1 cellular context compared by ENCODE assay signal in the genomic region with DNA sequence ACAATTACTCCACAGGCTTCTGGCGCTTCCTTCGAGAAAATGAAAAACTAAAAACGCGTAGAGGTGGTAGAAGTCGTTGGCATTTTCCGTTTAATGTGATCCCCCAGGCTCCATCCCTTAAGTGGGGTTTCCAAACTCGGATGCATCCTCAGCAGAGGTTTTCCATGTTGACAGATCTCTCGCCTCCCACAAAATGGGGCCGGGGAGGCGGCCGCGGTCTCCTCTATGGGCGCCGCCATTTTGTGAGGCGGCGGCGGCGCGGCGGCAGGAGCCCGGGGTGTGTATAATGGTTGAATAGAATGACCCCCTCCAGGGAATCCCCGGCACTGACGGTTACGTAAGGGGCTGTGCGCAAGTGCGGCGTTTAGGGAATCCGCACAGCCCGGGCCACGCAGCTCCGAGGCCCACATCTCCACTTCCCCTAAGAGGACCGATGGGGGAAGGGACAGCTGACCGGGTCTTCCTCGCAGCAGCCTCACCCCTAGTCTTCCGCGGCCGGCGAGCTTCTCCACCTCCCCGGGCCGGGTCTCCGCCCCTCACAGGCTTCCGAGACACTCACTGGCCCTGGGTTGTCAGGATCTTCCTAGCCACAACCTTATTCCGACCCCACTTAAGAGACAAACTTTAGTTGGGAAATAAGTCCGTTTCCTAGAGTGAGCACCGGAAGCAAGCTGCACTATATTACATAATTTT.
TF ChIP-seq lines count a peak whose summit lies in the region.

No MANE protein-coding gene starts in this region.

TF ChIP-seq in K562, 482 proteins besides CTCF, POLR2A, EP300 and RAD21 (continued from another document and continues in another):
- no peak for TF ChIP-seq FUS (optimal IDR thresholded peaks at IDR 0.05; ENCODE audit: low read depth, low read length)
- TF ChIP-seq IFI16 (CRISPR knock-in tag; IDR thresholded peaks at IDR 0.05): no peak
- TF ChIP-seq NEUROD1 (IDR thresholded peaks at IDR 0.05; ENCODE audit: borderline replicate concordance, low read depth, low read length, partially characterized antibody): peak; percentile 98
- TF ChIP-seq CBX5 (IDR thresholded peaks at IDR 0.05; ENCODE audit: borderline replicate concordance, low read depth): 0 out of 2 replicates have a peak, but pooled peaks have one; percentile 17
- TF ChIP-seq ZNF561 (CRISPR knock-in tag; conservative IDR thresholded peaks at IDR 0.05): no peak
- TF ChIP-seq FOS (IDR thresholded peaks at IDR 0.05; ENCODE audit: extremely low read depth, insufficient read length): no peak
- TF ChIP-seq NR2F6 (CRISPR knock-in tag; IDR thresholded peaks at IDR 0.05): no peak
- TF ChIP-seq CBFA2T2 (conservative IDR thresholded peaks at IDR 0.05): no peak
- no peak for TF ChIP-seq ADNP (tag; IDR thresholded peaks at IDR 0.05)
- TF ChIP-seq ZBTB26 (CRISPR knock-in tag; IDR thresholded peaks at IDR 0.05): no peak
- peak; percentile 70 for TF ChIP-seq SUPT5H (IDR thresholded peaks at IDR 0.05)
- TF ChIP-seq ZNF165 (CRISPR knock-in tag; IDR thresholded peaks at IDR 0.05; ENCODE audit: borderline replicate concordance): no peak
- TF ChIP-seq, protein P1, sequence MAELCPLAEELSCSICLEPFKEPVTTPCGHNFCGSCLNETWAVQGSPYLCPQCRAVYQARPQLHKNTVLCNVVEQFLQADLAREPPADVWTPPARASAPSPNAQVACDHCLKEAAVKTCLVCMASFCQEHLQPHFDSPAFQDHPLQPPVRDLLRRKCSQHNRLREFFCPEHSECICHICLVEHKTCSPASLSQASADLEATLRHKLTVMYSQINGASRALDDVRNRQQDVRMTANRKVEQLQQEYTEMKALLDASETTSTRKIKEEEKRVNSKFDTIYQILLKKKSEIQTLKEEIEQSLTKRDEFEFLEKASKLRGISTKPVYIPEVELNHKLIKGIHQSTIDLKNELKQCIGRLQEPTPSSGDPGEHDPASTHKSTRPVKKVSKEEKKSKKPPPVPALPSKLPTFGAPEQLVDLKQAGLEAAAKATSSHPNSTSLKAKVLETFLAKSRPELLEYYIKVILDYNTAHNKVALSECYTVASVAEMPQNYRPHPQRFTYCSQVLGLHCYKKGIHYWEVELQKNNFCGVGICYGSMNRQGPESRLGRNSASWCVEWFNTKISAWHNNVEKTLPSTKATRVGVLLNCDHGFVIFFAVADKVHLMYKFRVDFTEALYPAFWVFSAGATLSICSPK (IDR thresholded peaks at IDR 0.05; ENCODE audit: borderline replicate concordance): no peak
- TF ChIP-seq KLF6 (CRISPR knock-in tag; IDR thresholded peaks at IDR 0.05; ENCODE audit: borderline replicate concordance): no peak
- no peak for TF ChIP-seq ZBTB1 (CRISPR knock-in tag; IDR thresholded peaks at IDR 0.05; ENCODE audit: borderline replicate concordance, low read depth)
- peak; percentile 63; the same call in 1 of the 2 replicates for TF ChIP-seq NCOA1 (IDR thresholded peaks at IDR 0.05; ENCODE audit: low read depth)
- TF ChIP-seq POLR2H (tag; IDR thresholded peaks at IDR 0.05; ENCODE audit: low read depth): peak; percentile 57
- no peak for TF ChIP-seq HSF4 (CRISPR knock-in tag; IDR thresholded peaks at IDR 0.05; ENCODE audit: borderline replicate concordance)
- TF ChIP-seq ZKSCAN1 (IDR thresholded peaks at IDR 0.05; ENCODE audit: low read depth, low read length): peak; percentile 76; the same call in 1 of the 2 replicates
- no peak for TF ChIP-seq SIX5 (IDR thresholded peaks at IDR 0.05; ENCODE audit: borderline replicate concordance in 1 of 2, insufficient read depth in 1 of 2, low read depth in 1 of 2, low read length in 2 of 2)
- TF ChIP-seq MIER1 (IDR thresholded peaks at IDR 0.05; ENCODE audit: low read depth): no peak; the same call in 1 of the 2 replicates
- TF ChIP-seq RNF219 (CRISPR knock-in tag; IDR thresholded peaks at IDR 0.05): no peak
- no peak for TF ChIP-seq MCM2 (IDR thresholded peaks at IDR 0.05; ENCODE audit: low read depth)
- TF ChIP-seq NCOA6 (IDR thresholded peaks at IDR 0.05): no peak
- TF ChIP-seq CSDE1 (IDR thresholded peaks at IDR 0.05): peak in 1 of 2 experiments; percentile 53; a peak in 1 of 4 replicates
- TF ChIP-seq THRAP3 (IDR thresholded peaks at IDR 0.05; ENCODE audit: borderline replicate concordance): no peak
- TF ChIP-seq GABPA (tag; conservative IDR thresholded peaks at IDR 0.05; ENCODE audit: low read depth): peak; percentile 68
- TF ChIP-seq SMARCA4 (IDR thresholded peaks at IDR 0.05): no peak; the same call in 1 of the 2 replicates
- peak; percentile 63 for TF ChIP-seq DPF2 (IDR thresholded peaks at IDR 0.05)
- peak; percentile 93; the same call in 1 of the 2 replicates for TF ChIP-seq LCOR (CRISPR knock-in tag; IDR thresholded peaks at IDR 0.05)
- TF ChIP-seq HLTF (IDR thresholded peaks at IDR 0.05): no peak
- TF ChIP-seq, protein P2, sequence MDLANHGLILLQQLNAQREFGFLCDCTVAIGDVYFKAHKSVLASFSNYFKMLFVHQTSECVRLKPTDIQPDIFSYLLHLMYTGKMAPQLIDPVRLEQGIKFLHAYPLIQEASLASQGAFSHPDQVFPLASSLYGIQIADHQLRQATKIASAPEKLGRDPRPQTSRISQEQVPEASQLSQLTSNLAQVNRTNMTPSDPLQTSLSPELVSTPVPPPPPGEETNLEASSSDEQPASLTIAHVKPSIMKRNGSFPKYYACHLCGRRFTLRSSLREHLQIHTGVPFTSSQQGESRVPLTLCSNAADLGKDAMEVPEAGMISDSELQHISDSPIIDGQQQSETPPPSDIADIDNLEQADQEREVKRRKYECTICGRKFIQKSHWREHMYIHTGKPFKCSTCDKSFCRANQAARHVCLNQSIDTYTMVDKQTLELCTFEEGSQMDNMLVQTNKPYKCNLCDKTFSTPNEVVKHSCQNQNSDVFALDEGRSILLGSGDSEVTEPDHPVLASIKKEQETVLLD (IDR thresholded peaks at IDR 0.05): peak; percentile 78
- TF ChIP-seq HNRNPH1 (optimal IDR thresholded peaks at IDR 0.05; ENCODE audit: low read depth, low read length): no peak
- TF ChIP-seq, protein P3, sequence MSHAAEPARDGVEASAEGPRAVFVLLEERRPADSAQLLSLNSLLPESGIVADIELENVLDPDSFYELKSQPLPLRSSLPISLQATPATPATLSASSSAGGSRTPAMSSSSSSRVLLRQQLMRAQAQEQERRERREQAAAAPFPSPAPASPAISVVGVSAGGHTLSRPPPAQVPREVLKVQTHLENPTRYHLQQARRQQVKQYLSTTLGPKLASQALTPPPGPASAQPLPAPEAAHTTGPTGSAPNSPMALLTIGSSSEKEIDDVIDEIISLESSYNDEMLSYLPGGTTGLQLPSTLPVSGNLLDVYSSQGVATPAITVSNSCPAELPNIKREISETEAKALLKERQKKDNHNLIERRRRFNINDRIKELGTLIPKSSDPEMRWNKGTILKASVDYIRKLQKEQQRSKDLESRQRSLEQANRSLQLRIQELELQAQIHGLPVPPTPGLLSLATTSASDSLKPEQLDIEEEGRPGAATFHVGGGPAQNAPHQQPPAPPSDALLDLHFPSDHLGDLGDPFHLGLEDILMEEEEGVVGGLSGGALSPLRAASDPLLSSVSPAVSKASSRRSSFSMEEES (CRISPR knock-in tag; IDR thresholded peaks at IDR 0.05): no peak
- TF ChIP-seq, protein P4, sequence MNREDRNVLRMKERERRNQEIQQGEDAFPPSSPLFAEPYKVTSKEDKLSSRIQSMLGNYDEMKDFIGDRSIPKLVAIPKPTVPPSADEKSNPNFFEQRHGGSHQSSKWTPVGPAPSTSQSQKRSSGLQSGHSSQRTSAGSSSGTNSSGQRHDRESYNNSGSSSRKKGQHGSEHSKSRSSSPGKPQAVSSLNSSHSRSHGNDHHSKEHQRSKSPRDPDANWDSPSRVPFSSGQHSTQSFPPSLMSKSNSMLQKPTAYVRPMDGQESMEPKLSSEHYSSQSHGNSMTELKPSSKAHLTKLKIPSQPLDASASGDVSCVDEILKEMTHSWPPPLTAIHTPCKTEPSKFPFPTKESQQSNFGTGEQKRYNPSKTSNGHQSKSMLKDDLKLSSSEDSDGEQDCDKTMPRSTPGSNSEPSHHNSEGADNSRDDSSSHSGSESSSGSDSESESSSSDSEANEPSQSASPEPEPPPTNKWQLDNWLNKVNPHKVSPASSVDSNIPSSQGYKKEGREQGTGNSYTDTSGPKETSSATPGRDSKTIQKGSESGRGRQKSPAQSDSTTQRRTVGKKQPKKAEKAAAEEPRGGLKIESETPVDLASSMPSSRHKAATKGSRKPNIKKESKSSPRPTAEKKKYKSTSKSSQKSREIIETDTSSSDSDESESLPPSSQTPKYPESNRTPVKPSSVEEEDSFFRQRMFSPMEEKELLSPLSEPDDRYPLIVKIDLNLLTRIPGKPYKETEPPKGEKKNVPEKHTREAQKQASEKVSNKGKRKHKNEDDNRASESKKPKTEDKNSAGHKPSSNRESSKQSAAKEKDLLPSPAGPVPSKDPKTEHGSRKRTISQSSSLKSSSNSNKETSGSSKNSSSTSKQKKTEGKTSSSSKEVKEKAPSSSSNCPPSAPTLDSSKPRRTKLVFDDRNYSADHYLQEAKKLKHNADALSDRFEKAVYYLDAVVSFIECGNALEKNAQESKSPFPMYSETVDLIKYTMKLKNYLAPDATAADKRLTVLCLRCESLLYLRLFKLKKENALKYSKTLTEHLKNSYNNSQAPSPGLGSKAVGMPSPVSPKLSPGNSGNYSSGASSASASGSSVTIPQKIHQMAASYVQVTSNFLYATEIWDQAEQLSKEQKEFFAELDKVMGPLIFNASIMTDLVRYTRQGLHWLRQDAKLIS (CRISPR knock-in tag; IDR thresholded peaks at IDR 0.05): peak; percentile 42
- no peak for TF ChIP-seq GTF2A2 (tag; IDR thresholded peaks at IDR 0.05)
- peak; percentile 84 for TF ChIP-seq CTBP1 (IDR thresholded peaks at IDR 0.05; ENCODE audit: borderline replicate concordance)
- peak; percentile 93 for TF ChIP-seq ATF7 (IDR thresholded peaks at IDR 0.05)
- no peak for TF ChIP-seq RFX1 (IDR thresholded peaks at IDR 0.05)
- TF ChIP-seq ARNT (IDR thresholded peaks at IDR 0.05): 0 out of 4 replicates have a peak, but pooled peaks of 1 of the 2 experiments have one; percentile 64
- TF ChIP-seq ARHGAP35 (IDR thresholded peaks at IDR 0.05; ENCODE audit: partially characterized antibody): no peak
- peak; percentile 88 for TF ChIP-seq SPI1 (IDR thresholded peaks at IDR 0.05; ENCODE audit: borderline replicate concordance, low read depth, low read length)
- no peak for TF ChIP-seq XRCC4 (IDR thresholded peaks at IDR 0.05; ENCODE audit: extremely low read depth, insufficient read depth, insufficient read length)
- peak; percentile 100 for TF ChIP-seq HIVEP1 (CRISPR knock-in tag; IDR thresholded peaks at IDR 0.05)
- TF ChIP-seq SRSF7 (optimal IDR thresholded peaks at IDR 0.05; ENCODE audit: low read depth, low read length): no peak
- TF ChIP-seq PTBP1 (IDR thresholded peaks at IDR 0.05; ENCODE audit: low read depth, low read length): no peak
- peak; percentile 59 for TF ChIP-seq ARID1B (IDR thresholded peaks at IDR 0.05)
- no peak for TF ChIP-seq SMARCC2 (IDR thresholded peaks at IDR 0.05; ENCODE audit: low read depth)
- TF ChIP-seq GMEB1 (CRISPR knock-in tag; IDR thresholded peaks at IDR 0.05): peak; percentile 60
- peak; percentile 60 to 96; a peak in 3 of 4 replicates for TF ChIP-seq SIN3A (IDR thresholded peaks at IDR 0.05; ENCODE audit: borderline replicate concordance in 2 of 2, control insufficient read depth in 1 of 2, low read depth in 2 of 2, low read length in 2 of 2)
- TF ChIP-seq COPS2 (conservative IDR thresholded peaks at IDR 0.05): no peak
- no peak for TF ChIP-seq PURB (CRISPR knock-in tag; IDR thresholded peaks at IDR 0.05; ENCODE audit: low read depth)
- TF ChIP-seq ZNF76 (CRISPR knock-in tag; IDR thresholded peaks at IDR 0.05; ENCODE audit: borderline replicate concordance): peak; percentile 53; the same call in 1 of the 2 replicates
- TF ChIP-seq, protein P5, sequence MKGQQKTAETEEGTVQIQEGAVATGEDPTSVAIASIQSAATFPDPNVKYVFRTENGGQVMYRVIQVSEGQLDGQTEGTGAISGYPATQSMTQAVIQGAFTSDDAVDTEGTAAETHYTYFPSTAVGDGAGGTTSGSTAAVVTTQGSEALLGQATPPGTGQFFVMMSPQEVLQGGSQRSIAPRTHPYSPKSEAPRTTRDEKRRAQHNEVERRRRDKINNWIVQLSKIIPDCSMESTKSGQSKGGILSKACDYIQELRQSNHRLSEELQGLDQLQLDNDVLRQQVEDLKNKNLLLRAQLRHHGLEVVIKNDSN (CRISPR knock-in tag; IDR thresholded peaks at IDR 0.05): peak; percentile 59
- 0 out of 2 replicates have a peak, but pooled peaks have one; percentile 27 for TF ChIP-seq DIDO1 (tag; IDR thresholded peaks at IDR 0.05; ENCODE audit: low read depth)
- TF ChIP-seq ZNF24 (IDR thresholded peaks at IDR 0.05): 0 out of 2 replicates have a peak, but pooled peaks have one; percentile 6
